1 cellular context compared by ENCODE assay signal in the genomic region with DNA sequence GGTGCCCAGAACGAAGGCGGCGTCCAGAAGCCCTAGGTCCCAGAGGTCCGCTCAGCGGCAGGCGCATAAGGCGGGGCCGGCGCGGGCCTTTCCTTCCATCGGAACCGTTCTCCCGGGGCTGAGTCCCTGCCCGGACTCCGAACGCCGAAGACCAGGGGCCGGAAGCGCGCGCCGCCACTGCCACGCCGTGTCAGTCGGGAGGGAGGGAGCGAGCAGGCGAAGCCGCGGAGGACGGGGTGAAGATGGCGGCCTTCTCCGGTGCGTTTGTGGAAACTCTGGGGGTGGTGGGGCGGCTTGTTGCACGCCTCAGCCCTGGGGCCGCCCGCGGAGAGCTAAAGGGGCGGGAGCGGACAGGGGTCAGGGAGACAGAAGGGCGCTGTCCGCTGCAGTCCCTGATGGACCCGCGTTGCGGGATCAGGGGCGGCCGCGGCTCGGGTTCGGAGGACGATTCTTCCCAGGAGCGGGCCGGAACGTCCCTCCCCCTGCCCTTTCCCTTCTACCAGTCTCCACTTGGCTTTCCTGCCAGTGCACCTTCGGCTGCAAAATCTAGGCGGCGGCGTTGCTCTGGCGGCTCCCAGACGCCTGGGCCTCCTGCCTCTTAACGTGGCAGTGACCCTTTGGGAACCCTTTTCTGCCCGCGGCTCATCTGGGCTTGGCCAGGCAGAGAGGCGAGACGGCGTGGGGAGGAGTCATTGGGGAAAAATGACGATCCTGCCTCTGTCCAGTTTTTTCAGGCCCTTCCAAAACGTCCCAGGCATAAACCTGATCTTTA.
TF ChIP-seq lines count a peak whose summit lies in the region.

Gene DDX1, plus strand, starts transcription at position 177 of the 772 bp plus-strand sequence. Its CDS starts 66 bp downstream, at position 243.

TF ChIP-seq in WTC11, 78 proteins besides CTCF, POLR2A, EP300 and RAD21 (continued from another document and continues in another):
- TF ChIP-seq ELF4 (CRISPR knock-in tag; IDR thresholded peaks at IDR 0.05; ENCODE audit: low read depth) = 0 out of 2 replicates have a peak, but pooled peaks have one; percentile 39
- TF ChIP-seq KAT7 (CRISPR knock-in tag; IDR thresholded peaks at IDR 0.05; ENCODE audit: borderline replicate concordance) = peak; percentile 93; the same call in 1 of the 2 replicates
- TF ChIP-seq ZNF263 (CRISPR knock-in tag; IDR thresholded peaks at IDR 0.05; ENCODE audit: low read depth) = no peak
- peak; percentile 97 for TF ChIP-seq GABPB1 (CRISPR knock-in tag; IDR thresholded peaks at IDR 0.05)
- no peak for TF ChIP-seq RORB (CRISPR knock-in tag; IDR thresholded peaks at IDR 0.05)
- TF ChIP-seq, protein P1, sequence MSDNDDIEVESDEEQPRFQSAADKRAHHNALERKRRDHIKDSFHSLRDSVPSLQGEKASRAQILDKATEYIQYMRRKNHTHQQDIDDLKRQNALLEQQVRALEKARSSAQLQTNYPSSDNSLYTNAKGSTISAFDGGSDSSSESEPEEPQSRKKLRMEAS (CRISPR knock-in tag; IDR thresholded peaks at IDR 0.05) = peak; percentile 98
- TF ChIP-seq ZBTB21 (CRISPR knock-in tag; IDR thresholded peaks at IDR 0.05; ENCODE audit: borderline replicate concordance) = peak; percentile 88; the same call in 1 of the 2 replicates
- TF ChIP-seq, protein P2, sequence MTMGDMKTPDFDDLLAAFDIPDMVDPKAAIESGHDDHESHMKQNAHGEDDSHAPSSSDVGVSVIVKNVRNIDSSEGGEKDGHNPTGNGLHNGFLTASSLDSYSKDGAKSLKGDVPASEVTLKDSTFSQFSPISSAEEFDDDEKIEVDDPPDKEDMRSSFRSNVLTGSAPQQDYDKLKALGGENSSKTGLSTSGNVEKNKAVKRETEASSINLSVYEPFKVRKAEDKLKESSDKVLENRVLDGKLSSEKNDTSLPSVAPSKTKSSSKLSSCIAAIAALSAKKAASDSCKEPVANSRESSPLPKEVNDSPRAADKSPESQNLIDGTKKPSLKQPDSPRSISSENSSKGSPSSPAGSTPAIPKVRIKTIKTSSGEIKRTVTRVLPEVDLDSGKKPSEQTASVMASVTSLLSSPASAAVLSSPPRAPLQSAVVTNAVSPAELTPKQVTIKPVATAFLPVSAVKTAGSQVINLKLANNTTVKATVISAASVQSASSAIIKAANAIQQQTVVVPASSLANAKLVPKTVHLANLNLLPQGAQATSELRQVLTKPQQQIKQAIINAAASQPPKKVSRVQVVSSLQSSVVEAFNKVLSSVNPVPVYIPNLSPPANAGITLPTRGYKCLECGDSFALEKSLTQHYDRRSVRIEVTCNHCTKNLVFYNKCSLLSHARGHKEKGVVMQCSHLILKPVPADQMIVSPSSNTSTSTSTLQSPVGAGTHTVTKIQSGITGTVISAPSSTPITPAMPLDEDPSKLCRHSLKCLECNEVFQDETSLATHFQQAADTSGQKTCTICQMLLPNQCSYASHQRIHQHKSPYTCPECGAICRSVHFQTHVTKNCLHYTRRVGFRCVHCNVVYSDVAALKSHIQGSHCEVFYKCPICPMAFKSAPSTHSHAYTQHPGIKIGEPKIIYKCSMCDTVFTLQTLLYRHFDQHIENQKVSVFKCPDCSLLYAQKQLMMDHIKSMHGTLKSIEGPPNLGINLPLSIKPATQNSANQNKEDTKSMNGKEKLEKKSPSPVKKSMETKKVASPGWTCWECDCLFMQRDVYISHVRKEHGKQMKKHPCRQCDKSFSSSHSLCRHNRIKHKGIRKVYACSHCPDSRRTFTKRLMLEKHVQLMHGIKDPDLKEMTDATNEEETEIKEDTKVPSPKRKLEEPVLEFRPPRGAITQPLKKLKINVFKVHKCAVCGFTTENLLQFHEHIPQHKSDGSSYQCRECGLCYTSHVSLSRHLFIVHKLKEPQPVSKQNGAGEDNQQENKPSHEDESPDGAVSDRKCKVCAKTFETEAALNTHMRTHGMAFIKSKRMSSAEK (CRISPR knock-in tag; IDR thresholded peaks at IDR 0.05; ENCODE audit: borderline replicate concordance) = peak; percentile 12; the same call in 1 of the 2 replicates
- TF ChIP-seq, protein P3, sequence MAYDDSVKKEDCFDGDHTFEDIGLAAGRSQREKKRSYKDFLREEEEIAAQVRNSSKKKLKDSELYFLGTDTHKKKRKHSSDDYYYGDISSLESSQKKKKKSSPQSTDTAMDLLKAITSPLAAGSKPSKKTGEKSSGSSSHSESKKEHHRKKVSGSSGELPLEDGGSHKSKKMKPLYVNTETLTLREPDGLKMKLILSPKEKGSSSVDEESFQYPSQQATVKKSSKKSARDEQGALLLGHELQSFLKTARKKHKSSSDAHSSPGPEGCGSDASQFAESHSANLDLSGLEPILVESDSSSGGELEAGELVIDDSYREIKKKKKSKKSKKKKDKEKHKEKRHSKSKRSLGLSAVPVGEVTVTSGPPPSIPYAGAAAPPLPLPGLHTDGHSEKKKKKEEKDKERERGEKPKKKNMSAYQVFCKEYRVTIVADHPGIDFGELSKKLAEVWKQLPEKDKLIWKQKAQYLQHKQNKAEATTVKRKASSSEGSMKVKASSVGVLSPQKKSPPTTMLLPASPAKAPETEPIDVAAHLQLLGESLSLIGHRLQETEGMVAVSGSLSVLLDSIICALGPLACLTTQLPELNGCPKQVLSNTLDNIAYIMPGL (CRISPR knock-in tag; IDR thresholded peaks at IDR 0.05) = peak; percentile 96
- TF ChIP-seq, protein P4, sequence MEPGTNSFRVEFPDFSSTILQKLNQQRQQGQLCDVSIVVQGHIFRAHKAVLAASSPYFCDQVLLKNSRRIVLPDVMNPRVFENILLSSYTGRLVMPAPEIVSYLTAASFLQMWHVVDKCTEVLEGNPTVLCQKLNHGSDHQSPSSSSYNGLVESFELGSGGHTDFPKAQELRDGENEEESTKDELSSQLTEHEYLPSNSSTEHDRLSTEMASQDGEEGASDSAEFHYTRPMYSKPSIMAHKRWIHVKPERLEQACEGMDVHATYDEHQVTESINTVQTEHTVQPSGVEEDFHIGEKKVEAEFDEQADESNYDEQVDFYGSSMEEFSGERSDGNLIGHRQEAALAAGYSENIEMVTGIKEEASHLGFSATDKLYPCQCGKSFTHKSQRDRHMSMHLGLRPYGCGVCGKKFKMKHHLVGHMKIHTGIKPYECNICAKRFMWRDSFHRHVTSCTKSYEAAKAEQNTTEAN (CRISPR knock-in tag; IDR thresholded peaks at IDR 0.05) = 0 out of 2 replicates have a peak, but pooled peaks have one; percentile 66
- no peak; the same call in none of the 2 replicates for TF ChIP-seq HMGA2 (CRISPR knock-in tag; IDR thresholded peaks at IDR 0.05)
- no peak for TF ChIP-seq ZNF396 (CRISPR knock-in tag; IDR thresholded peaks at IDR 0.05; ENCODE audit: borderline replicate concordance)
- peak; percentile 89 for TF ChIP-seq TEAD1 (CRISPR knock-in tag; IDR thresholded peaks at IDR 0.05)
- TF ChIP-seq ZNF219 (CRISPR knock-in tag; IDR thresholded peaks at IDR 0.05; ENCODE audit: borderline replicate concordance) = 0 out of 2 replicates have a peak, but pooled peaks have one; percentile 17
- TF ChIP-seq ZNF317 (CRISPR knock-in tag; IDR thresholded peaks at IDR 0.05; ENCODE audit: borderline replicate concordance, low read depth) = 0 out of 2 replicates have a peak, but pooled peaks have one; percentile 28
- TF ChIP-seq ZNF425 (CRISPR knock-in tag; conservative IDR thresholded peaks at IDR 0.05) = no peak
- TF ChIP-seq, protein P5, sequence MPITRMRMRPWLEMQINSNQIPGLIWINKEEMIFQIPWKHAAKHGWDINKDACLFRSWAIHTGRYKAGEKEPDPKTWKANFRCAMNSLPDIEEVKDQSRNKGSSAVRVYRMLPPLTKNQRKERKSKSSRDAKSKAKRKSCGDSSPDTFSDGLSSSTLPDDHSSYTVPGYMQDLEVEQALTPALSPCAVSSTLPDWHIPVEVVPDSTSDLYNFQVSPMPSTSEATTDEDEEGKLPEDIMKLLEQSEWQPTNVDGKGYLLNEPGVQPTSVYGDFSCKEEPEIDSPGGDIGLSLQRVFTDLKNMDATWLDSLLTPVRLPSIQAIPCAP (CRISPR knock-in tag; IDR thresholded peaks at IDR 0.05) = peak; percentile 85
- 0 out of 2 replicates have a peak, but pooled peaks have one; percentile 72 for TF ChIP-seq NR3C1 (CRISPR knock-in tag; conservative IDR thresholded peaks at IDR 0.05; ENCODE audit: low read depth)
- TF ChIP-seq ZNF121 (CRISPR knock-in tag; IDR thresholded peaks at IDR 0.05) = 0 out of 2 replicates have a peak, but pooled peaks have one; percentile 16
- no peak for TF ChIP-seq OVOL2 (CRISPR knock-in tag; IDR thresholded peaks at IDR 0.05; ENCODE audit: borderline replicate concordance)
- no peak for TF ChIP-seq JAZF1 (CRISPR knock-in tag; IDR thresholded peaks at IDR 0.05)
- peak; percentile 85; the same call in 1 of the 2 replicates for TF ChIP-seq FOXK1 (CRISPR knock-in tag; IDR thresholded peaks at IDR 0.05)
- TF ChIP-seq CREM (CRISPR knock-in tag; IDR thresholded peaks at IDR 0.05) = peak; percentile 85; the same call in 1 of the 2 replicates
- peak; percentile 74; the same call in 1 of the 2 replicates for TF ChIP-seq ESRRA (CRISPR knock-in tag; IDR thresholded peaks at IDR 0.05; ENCODE audit: borderline replicate concordance)
- TF ChIP-seq, protein P6, sequence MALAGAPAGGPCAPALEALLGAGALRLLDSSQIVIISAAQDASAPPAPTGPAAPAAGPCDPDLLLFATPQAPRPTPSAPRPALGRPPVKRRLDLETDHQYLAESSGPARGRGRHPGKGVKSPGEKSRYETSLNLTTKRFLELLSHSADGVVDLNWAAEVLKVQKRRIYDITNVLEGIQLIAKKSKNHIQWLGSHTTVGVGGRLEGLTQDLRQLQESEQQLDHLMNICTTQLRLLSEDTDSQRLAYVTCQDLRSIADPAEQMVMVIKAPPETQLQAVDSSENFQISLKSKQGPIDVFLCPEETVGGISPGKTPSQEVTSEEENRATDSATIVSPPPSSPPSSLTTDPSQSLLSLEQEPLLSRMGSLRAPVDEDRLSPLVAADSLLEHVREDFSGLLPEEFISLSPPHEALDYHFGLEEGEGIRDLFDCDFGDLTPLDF (CRISPR knock-in tag; IDR thresholded peaks at IDR 0.05) = peak; percentile 33; the same call in 1 of the 2 replicates
- TF ChIP-seq ETV6 (CRISPR knock-in tag; IDR thresholded peaks at IDR 0.05) = peak; percentile 84
- TF ChIP-seq NFE2L1 (CRISPR knock-in tag; IDR thresholded peaks at IDR 0.05) = peak; percentile 58; the same call in 1 of the 2 replicates
- no peak for TF ChIP-seq MXD4 (CRISPR knock-in tag; IDR thresholded peaks at IDR 0.05; ENCODE audit: borderline replicate concordance)
- TF ChIP-seq ATF1 (CRISPR knock-in tag; IDR thresholded peaks at IDR 0.05) = 0 out of 2 replicates have a peak, but pooled peaks have one; percentile 55
- peak; percentile 52; the same call in 1 of the 2 replicates for TF ChIP-seq MLX (CRISPR knock-in tag; IDR thresholded peaks at IDR 0.05)
- peak; percentile 75 for TF ChIP-seq ZNF232 (CRISPR knock-in tag; IDR thresholded peaks at IDR 0.05)
- peak; percentile 86 for TF ChIP-seq E2F5 (CRISPR knock-in tag; IDR thresholded peaks at IDR 0.05)
- TF ChIP-seq, protein P7, sequence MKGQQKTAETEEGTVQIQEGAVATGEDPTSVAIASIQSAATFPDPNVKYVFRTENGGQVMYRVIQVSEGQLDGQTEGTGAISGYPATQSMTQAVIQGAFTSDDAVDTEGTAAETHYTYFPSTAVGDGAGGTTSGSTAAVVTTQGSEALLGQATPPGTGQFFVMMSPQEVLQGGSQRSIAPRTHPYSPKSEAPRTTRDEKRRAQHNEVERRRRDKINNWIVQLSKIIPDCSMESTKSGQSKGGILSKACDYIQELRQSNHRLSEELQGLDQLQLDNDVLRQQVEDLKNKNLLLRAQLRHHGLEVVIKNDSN (CRISPR knock-in tag; IDR thresholded peaks at IDR 0.05) = peak; percentile 26; the same call in 1 of the 2 replicates
- TF ChIP-seq RELA (CRISPR knock-in tag; IDR thresholded peaks at IDR 0.05; ENCODE audit: borderline replicate concordance) = peak; percentile 93
- TF ChIP-seq, protein P8, sequence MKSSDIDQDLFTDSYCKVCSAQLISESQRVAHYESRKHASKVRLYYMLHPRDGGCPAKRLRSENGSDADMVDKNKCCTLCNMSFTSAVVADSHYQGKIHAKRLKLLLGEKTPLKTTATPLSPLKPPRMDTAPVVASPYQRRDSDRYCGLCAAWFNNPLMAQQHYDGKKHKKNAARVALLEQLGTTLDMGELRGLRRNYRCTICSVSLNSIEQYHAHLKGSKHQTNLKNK (CRISPR knock-in tag; IDR thresholded peaks at IDR 0.05) = 0 out of 2 replicates have a peak, but pooled peaks have one; percentile 23
